Comparison of ENCODE assay signal across 7 cellular contexts in the genomic region with DNA sequence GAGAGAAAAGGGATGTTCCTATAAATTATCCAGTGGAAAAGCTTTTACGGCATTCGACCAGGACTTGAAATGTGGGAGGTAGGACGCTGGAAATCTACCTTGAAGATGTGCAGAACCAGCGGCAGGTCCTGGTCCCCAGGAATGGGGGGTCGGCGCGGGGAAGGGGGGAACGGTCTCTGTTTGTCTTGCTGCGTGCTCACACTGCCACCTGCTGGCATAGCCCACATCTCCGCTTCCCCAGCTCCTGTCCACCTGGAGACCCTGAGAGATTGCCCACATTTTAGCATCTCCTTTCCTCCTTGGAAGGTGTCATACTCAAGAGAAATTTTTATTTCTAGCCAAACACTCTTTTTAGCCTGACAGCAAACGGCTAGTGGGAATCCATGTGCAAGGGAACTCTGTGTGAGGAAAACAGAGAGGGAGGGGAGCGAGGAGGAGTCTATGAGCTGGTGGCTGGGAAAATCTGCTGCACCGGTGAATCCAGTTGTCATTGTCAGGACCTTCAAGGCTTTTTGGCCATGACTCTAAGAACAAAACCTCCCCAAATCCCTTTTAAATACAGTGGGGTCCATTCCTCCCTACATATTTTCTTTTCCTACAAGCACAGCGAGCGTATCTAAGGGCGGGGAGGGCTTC.
DNase-seq lines count a peak whose midpoint lies in the region; TF ChIP-seq lines count a peak whose summit lies in the region.

No MANE protein-coding gene starts in this region.

- H3K4me3 Mint-ChIP-seq in T-helper 2 cell treated with Interferon-gamma antibody and Interleukin-4, amounts not matched to agents 5 μg/mL and 100 μg/mL, for 36 hours: no peak overlapping the region

- no peaks in the 10 kb centered on the region for H3K36me3 ChIP-seq in Loucy (ENCODE audit: insufficient read depth, low read length)

- TF ChIP-seq CTCF in GM12865 (IDR thresholded peaks at IDR 0.05; ENCODE audit: insufficient read depth, low read depth, low read length, missing control alignments): peak; percentile 80
- TF ChIP-seq CTCF in Loucy (conservative IDR thresholded peaks at IDR 0.05; ENCODE audit: low read length): peak; percentile 94
- TF ChIP-seq CTCF in cardiac fibroblast (IDR thresholded peaks at IDR 0.05; ENCODE audit: low read depth, low read length): peak; percentile 82

- no peaks in the 10 kb centered on the region for H3K36me3 Mint-ChIP-seq in T-helper 2 cell treated with Interferon-gamma antibody and Interleukin-4, amounts not matched to agents 5 μg/mL and 100 μg/mL, for 36 hours (ENCODE audit: low read depth)

- H3K9me3 ChIP-seq in Loucy (ENCODE audit: insufficient read depth, low read depth, low read length): no peaks in the 10 kb centered on the region

- peak overlapping the region; percentile 35 for H3K4me2 ChIP-seq in Loucy (ENCODE audit: low read depth, low read length, poor library complexity, severe bottlenecking)

- no peak overlapping the region for H3K9ac ChIP-seq in Loucy (ENCODE audit: low read depth, low read length, poor library complexity, severe bottlenecking)

- H3K4me3 ChIP-seq in GM12865 (ENCODE audit: low read depth, low read length) (no peak overlapping the region), Loucy (ENCODE audit: low read length, poor library complexity, severe bottlenecking) (no peak overlapping the region), cardiac fibroblast (replicated peaks in 1 of 2; ENCODE audit: low read depth in 2 of 2, low read length in 2 of 2) (no peak overlapping the region)

- peak; percentile 41 for DNase-seq in GM12865 (ENCODE audit: low read depth)
- DNase-seq in cardiac fibroblast (ENCODE audit: low read depth in 2 of 2): peak; percentile 34 to 49
- DNase-seq in lung microvascular endothelial cell (ENCODE audit: low read depth in 2 of 2): peak; percentile 20 to 22
- no peak for DNase-seq in NCI-H2029 (lab: John Stamatoyannopoulos, UW)
- DNase-seq in T-helper 2 cell treated with Interferon-gamma antibody and Interleukin-4, amounts not matched to agents 5 μg/mL and 100 μg/mL, for 36 hours (ENCODE audit: low spot score): no peak
- no peak for DNase-seq in KG1 (lab: John Stamatoyannopoulos, UW)

- no peaks in the 10 kb centered on the region for H3K27me3 Mint-ChIP-seq in T-helper 2 cell treated with Interferon-gamma antibody and Interleukin-4, amounts not matched to agents 5 μg/mL and 100 μg/mL, for 36 hours (ENCODE audit: low read depth)

- H3K9me2 ChIP-seq in Loucy (replicated peaks; ENCODE audit: low read depth, low read length): no peaks in the 10 kb centered on the region

- no peak overlapping the region for H3K27ac Mint-ChIP-seq in T-helper 2 cell treated with Interferon-gamma antibody and Interleukin-4, amounts not matched to agents 5 μg/mL and 100 μg/mL, for 36 hours

- no peaks in the 10 kb centered on the region for H3K4me1 Mint-ChIP-seq in T-helper 2 cell treated with Interferon-gamma antibody and Interleukin-4, amounts not matched to agents 5 μg/mL and 100 μg/mL, for 36 hours (ENCODE audit: low read depth)

- no peaks in the 10 kb centered on the region for H4K20me1 ChIP-seq in Loucy (ENCODE audit: insufficient read depth, low read length, poor library complexity, severe bottlenecking)

- H3F3A ChIP-seq in Loucy (ENCODE audit: low read depth): no peaks in the 10 kb centered on the region

- H3K79me2 ChIP-seq in Loucy (ENCODE audit: insufficient read depth, low read length): no peaks in the 10 kb centered on the region

- no peaks in the 10 kb centered on the region for H3K27me3 ChIP-seq in Loucy (ENCODE audit: insufficient read depth, low read length, poor library complexity, severe bottlenecking)

- H2AFZ ChIP-seq in Loucy (ENCODE audit: low read length): 0 out of 2 replicates have a peak overlapping the region, but pooled peaks have one; percentile 28

- H3K4me1 ChIP-seq in Loucy (ENCODE audit: insufficient read depth, low read length, poor library complexity, severe bottlenecking): no peaks in the 10 kb centered on the region

- no peaks in the 10 kb centered on the region for H3K9me3 Mint-ChIP-seq in T-helper 2 cell treated with Interferon-gamma antibody and Interleukin-4, amounts not matched to agents 5 μg/mL and 100 μg/mL, for 36 hours

Comparison
In these comparisons a context has a peak if more than half of its experiments do, and no peak if none do; other contexts are left out.
1. DNase-seq: peak in GM12865 (single experiment), cardiac fibroblast (2 of 2) and lung microvascular endothelial cell (2 of 2); none in NCI-H2029 (single experiment), T-helper 2 cell treated with Interferon-gamma antibody and Interleukin-4, amounts not matched to agents 5 μg/mL and 100 μg/mL, for 36 hours (single experiment) and KG1 (single experiment).
2. Peak in every context shown above with its lines, with median percentiles within 50 percentile points of each other: CTCF ChIP-seq.